22 cellular contexts compared by ENCODE assay signal in genomic region chr17:3943240-3943891, GRCh38. TPM values are rescaled to one million over a fixed set of nuclear protein-coding genes. Genes with fewer than 3 reads are reported as not detected.
"Had no signal": no experiment of that assay in that cellular context is flagged by ENCODE, and none has a peak within 500 bp of the region (broad histone marks: within the 10 kb centered on the region; RNA-seq: fewer than 3 reads in every experiment).

No MANE protein-coding gene starts in this region.

- FAIRE-seq: bronchial epithelial cell, keratinocyte, urothelium cell line had no signal

- H3K4me1 Mint-ChIP-seq: activated CD4-positive, alpha-beta T cell treated with anti-CD3 and anti-CD28 coated beads, Interleukin-2, amount 10 ng/mL, durations not matched to agents 24 days and 14 days; activated naive CD8-positive, alpha-beta T cell treated with anti-CD3 and anti-CD28 coated beads, Interleukin-2, amount 50 U/mL, for 24 hours had no signal

- H3K27ac Mint-ChIP-seq: activated CD4-positive, alpha-beta T cell treated with anti-CD3 and anti-CD28 coated beads, Interleukin-2, amount 10 ng/mL, durations not matched to agents 24 days and 14 days had no signal

- DNase-seq: activated CD4-positive, alpha-beta T cell treated with anti-CD3 and anti-CD28 coated beads, Interleukin-2, amount 10 ng/mL, durations not matched to agents 24 days and 14 days; activated CD4-positive, CD25-positive, alpha-beta regulatory T cell; activated CD8-positive, alpha-beta memory T cell treated with anti-CD3 and anti-CD28 coated beads, Interleukin-2, amount 50 U/mL, for 4 hours; activated CD8-positive, alpha-beta T cell treated with anti-CD3 and anti-CD28 coated beads, Interleukin-2, amount 10 ng/mL, durations not matched to agents 7 days and 5 days; activated naive CD4-positive, alpha-beta T cell; activated naive CD8-positive, alpha-beta T cell treated with anti-CD3 and anti-CD28 coated beads, Interleukin-2, amount 50 U/mL, for 24 hours; aorta; dermis blood vessel endothelial cell; effector memory CD8-positive, alpha-beta T cell; left ventricle myocardium superior; mesendoderm; ovary; stimulated activated naive CD4-positive, alpha-beta T cell; tibial artery had no signal

- H2AFZ ChIP-seq: hepatocyte had no signal

- H3K9me3 ChIP-seq: ovary, tibial artery had no signal

- H3K27ac ChIP-seq: hepatocyte, ovary, tibial artery had no signal

- H3K79me2 ChIP-seq: hepatocyte had no signal

- H3K9me3 Mint-ChIP-seq: activated CD4-positive, alpha-beta T cell treated with anti-CD3 and anti-CD28 coated beads, Interleukin-2, amount 10 ng/mL, durations not matched to agents 24 days and 14 days; activated naive CD8-positive, alpha-beta T cell treated with anti-CD3 and anti-CD28 coated beads, Interleukin-2, amount 50 U/mL, for 24 hours; effector memory CD8-positive, alpha-beta T cell; T-helper 2 cell treated with Interferon-gamma antibody and Interleukin-4, amounts not matched to agents 5 μg/mL and 100 μg/mL, for 36 hours had no signal

- ATAC-seq: activated CD8-positive, alpha-beta T cell treated with anti-CD3 and anti-CD28 coated beads, Interleukin-2, amount 10 ng/mL, durations not matched to agents 7 days and 5 days; activated naive CD8-positive, alpha-beta T cell treated with anti-CD3 and anti-CD28 coated beads, Interleukin-2, amount 50 U/mL, for 24 hours; effector memory CD8-positive, alpha-beta T cell had no signal

- H3K4me3 ChIP-seq: hepatocyte, ovary had no signal

- H3K27me3 ChIP-seq: hepatocyte, ovary, tibial artery had no signal

- H3K36me3 ChIP-seq: ovary had no signal

- H3K4me3 Mint-ChIP-seq: activated CD4-positive, alpha-beta T cell treated with anti-CD3 and anti-CD28 coated beads, Interleukin-2, amount 10 ng/mL, durations not matched to agents 24 days and 14 days; activated CD8-positive, alpha-beta T cell treated with anti-CD3 and anti-CD28 coated beads, Interleukin-2, amount 10 ng/mL, durations not matched to agents 7 days and 5 days; activated naive CD8-positive, alpha-beta T cell treated with anti-CD3 and anti-CD28 coated beads, Interleukin-2, amount 50 U/mL, for 24 hours; effector memory CD8-positive, alpha-beta T cell; T-helper 2 cell treated with Interferon-gamma antibody and Interleukin-4, amounts not matched to agents 5 μg/mL and 100 μg/mL, for 36 hours had no signal

- H3K27me3 Mint-ChIP-seq: activated CD4-positive, alpha-beta T cell treated with anti-CD3 and anti-CD28 coated beads, Interleukin-2, amount 10 ng/mL, durations not matched to agents 24 days and 14 days; activated naive CD8-positive, alpha-beta T cell treated with anti-CD3 and anti-CD28 coated beads, Interleukin-2, amount 50 U/mL, for 24 hours; effector memory CD8-positive, alpha-beta T cell had no signal

RNA-seq across cellular contexts. Expression of gene ATP2A3, which starts 20.9 kb away (rescaled TPM):
- total RNA-seq: dermis blood vessel endothelial cell had no signal
- polyA plus RNA-seq: neural cell had no signal

RNA-seq across cellular contexts. Expression of gene P2RX1, which starts 27.1 kb away (rescaled TPM):
- total RNA-seq: bronchial epithelial cell, chondrocyte, dermis blood vessel endothelial cell, epithelial cell of proximal tubule had no signal
- polyA plus RNA-seq: keratinocyte, neural cell had no signal
